Comparison of ENCODE assay signal across 8 cellular contexts in genomic region chr11:57903441-57904123, GRCh38.
A peak's percentile ranks its signal among the peaks of the same experiment; 100 is the strongest.
DNase-seq lines count a peak whose midpoint lies in the region; ATAC-seq and TF ChIP-seq lines count a peak whose summit lies in the region.

No MANE protein-coding gene starts in this region.

- DNase-seq in GM06990 (ENCODE audit: extremely low read depth, insufficient read length) (peak; percentile 25), activated T-cell treated with anti-CD3 and anti-CD28 coated beads for 48 hours (ENCODE audit: low read depth) (peak; percentile 27), cortex of kidney (lab: John Stamatoyannopoulos, UW) (no peak), mesenteric fat pad (ENCODE audit: low spot score) (no peak)

- H3K4me3 ChIP-seq in GM06990 (replicated peaks; ENCODE audit: low read depth, low read length): no peak overlapping the region
- H3K4me3 ChIP-seq in mucosa of rectum (ENCODE audit: low read length in 2 of 2): no peak overlapping the region

- H3K27me3 ChIP-seq in GM06990 (replicated peaks; ENCODE audit: control insufficient read depth, insufficient read depth, low read length) (no peaks in the 10 kb centered on the region), mucosa of rectum (ENCODE audit: control insufficient read depth in 2 of 2, insufficient read depth in 2 of 2, low read length in 2 of 2) (no peaks in the 10 kb centered on the region)

- peak overlapping the region; percentile 71 to 83 for H3K27ac ChIP-seq in mucosa of rectum (ENCODE audit: low read depth in 2 of 2, low read length in 2 of 2)

- ATAC-seq in HG03139 (IDR thresholded peaks at IDR 0.05; ENCODE audit: unreplicated experiment) (peak; percentile 82), HG03175 (IDR thresholded peaks at IDR 0.05; ENCODE audit: unreplicated experiment) (no peak), GM18873 (IDR thresholded peaks at IDR 0.05; ENCODE audit: low FRiP score, unreplicated experiment) (no peak)

- peaks cover 21 to 47% of the 10 kb centered on the region in 2 donors for H3K4me1 ChIP-seq in mucosa of rectum (ENCODE audit: control insufficient read depth in 2 of 2, insufficient read depth in 2 of 2, low read length in 2 of 2)

- no peak for TF ChIP-seq CTCF in GM06990 (IDR thresholded peaks at IDR 0.05; ENCODE audit: insufficient read depth, low read length, poor library complexity, severe bottlenecking)

- no peaks in the 10 kb centered on the region for H3K9me3 ChIP-seq in mucosa of rectum (ENCODE audit: control insufficient read depth in 2 of 2, low read length in 2 of 2)

- H3K36me3 ChIP-seq in GM06990 (ENCODE audit: control insufficient read depth, insufficient read depth, low read length) (no peaks in the 10 kb centered on the region), mucosa of rectum (ENCODE audit: control insufficient read depth in 2 of 2, insufficient read depth in 2 of 2, low read length in 2 of 2) (no peaks in the 10 kb centered on the region)

- H3K9ac ChIP-seq in mucosa of rectum (ENCODE audit: low read depth in 1 of 2, low read length in 2 of 2): no peak overlapping the region

Comparison
In these comparisons a context has a peak if more than half of its experiments do, and no peak if none do; other contexts are left out.
1. DNase-seq: peak in GM06990 (single experiment) and activated T-cell treated with anti-CD3 and anti-CD28 coated beads for 48 hours (single experiment); none in cortex of kidney (single experiment) and mesenteric fat pad (single experiment).